In the genomic region with DNA sequence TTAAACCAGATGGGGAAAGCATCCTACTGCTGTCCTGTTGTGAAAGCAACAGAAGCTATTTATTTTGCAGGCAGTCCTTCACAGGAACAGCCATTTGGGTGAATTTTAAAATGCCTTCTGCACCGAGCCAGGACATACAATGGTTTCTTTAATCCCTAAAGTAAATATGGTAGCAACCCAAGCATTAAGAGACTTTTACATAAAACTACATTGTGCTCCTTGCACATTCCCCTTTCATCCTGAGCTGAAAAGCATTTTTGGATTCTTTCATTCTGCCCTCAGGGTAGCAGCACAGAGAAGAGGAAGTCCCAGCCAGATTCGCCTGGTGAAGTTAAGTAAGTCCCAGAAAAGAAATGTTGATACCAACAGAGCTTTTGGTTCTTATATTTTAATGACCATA, we compare ENCODE assay signal across 13 cellular contexts.
DNase-seq lines count a peak whose midpoint lies in the region; ATAC-seq and TF ChIP-seq lines count a peak whose summit lies in the region.
"Had no signal": no experiment of that assay in that cellular context is flagged by ENCODE, and none has a peak within 500 bp of the region (broad histone marks: within the 10 kb centered on the region; RNA-seq: fewer than 3 reads in every experiment).

No MANE protein-coding gene starts in this region.

- H3K4me1 ChIP-seq in HCT116 (ENCODE audit: control insufficient read depth in 1 of 2, insufficient read depth in 2 of 2, low read length in 2 of 2) (no peaks in the 10 kb centered on the region), endodermal cell (ENCODE audit: control insufficient read depth, insufficient read depth, low read length) (peaks cover 10% of the 10 kb centered on the region), neuronal stem cell (ENCODE audit: control insufficient read depth in 2 of 2, insufficient read depth in 1 of 2, low read depth in 1 of 2, low read length in 2 of 2) (peaks cover 12 to 13% of the 10 kb centered on the region in 2 donors)

- RAD21 ChIA-PET in HCT116 (lab: Charles Lee; ENCODE audit: low non-redundant PET in 1 of 2, low total read pairs in 2 of 2, uncharacterized antibody in 2 of 2, unreplicated experiment in 2 of 2): no interaction called here

- H3K9ac ChIP-seq in HCT116 (ENCODE audit: low read length) (no peak overlapping the region), endodermal cell (ENCODE audit: extremely low read depth, low read length, poor library complexity, severe bottlenecking) (no peak overlapping the region), neuronal stem cell (ENCODE audit: low read depth, low read length, poor library complexity) (no peak overlapping the region)

- H3K27me3 ChIP-seq in HCT116 (ENCODE audit: insufficient read depth, low read length): no peaks in the 10 kb centered on the region
- H3K27me3 ChIP-seq in endodermal cell (ENCODE audit: control insufficient read depth, insufficient read depth, low read length, poor library complexity, severe bottlenecking): no peaks in the 10 kb centered on the region
- no peaks in the 10 kb centered on the region for H3K27me3 ChIP-seq in neuronal stem cell (ENCODE audit: control insufficient read depth in 3 of 3, insufficient read depth in 3 of 3, low read depth in 1 of 3, low read length in 3 of 3)
- H3K27me3 ChIP-seq: stomach had no signal

- no peaks in the 10 kb centered on the region for H3K9me3 Mint-ChIP-seq in endodermal cell
- H3K9me3 Mint-ChIP-seq: naive thymus-derived CD4-positive, alpha-beta T cell had no signal

- H2BK12ac ChIP-seq in neuronal stem cell (ENCODE audit: low read length): no peak overlapping the region

- H3K4me2 ChIP-seq in HCT116 (ENCODE audit: low read length): no peak overlapping the region
- peak overlapping the region; percentile 33 for H3K4me2 ChIP-seq in neuronal stem cell (ENCODE audit: insufficient read depth, low read length, poor library complexity, severe bottlenecking)

- H3K18ac ChIP-seq in neuronal stem cell (ENCODE audit: low read length): no peak overlapping the region

- H2AFZ ChIP-seq in HCT116 (ENCODE audit: low read depth, low read length, poor library complexity, severe bottlenecking): peak overlapping the region; percentile 19
- H2AFZ ChIP-seq in neuronal stem cell (ENCODE audit: low read length): peak overlapping the region; percentile 55

- no TSS peak for BruUV-seq in HCT116 (replicated peaks; lab: Mats Ljungman, UMichigan)

- H3K79me1 ChIP-seq in neuronal stem cell (ENCODE audit: low read depth, low read length): no peaks in the 10 kb centered on the region

- no peaks in the 10 kb centered on the region for H3K27me3 Mint-ChIP-seq in endodermal cell (ENCODE audit: insufficient read depth)
- H3K27me3 Mint-ChIP-seq: naive thymus-derived CD4-positive, alpha-beta T cell had no signal

- no peak for TF ChIP-seq RAD21 in HCT116 (IDR thresholded peaks at IDR 0.05; ENCODE audit: low read depth)

- POLR2A ChIA-PET in HCT116 (lab: Charles Lee): no interaction called here

- peaks cover 15% of the 10 kb centered on the region for H3K4me1 Mint-ChIP-seq in endodermal cell

- TF ChIP-seq CTCF in HCT116 (IDR thresholded peaks at IDR 0.05 in 2 of 3, conservative IDR thresholded peaks at IDR 0.05 in 1 of 3; ENCODE audit: borderline replicate concordance in 1 of 3, insufficient read depth in 1 of 3, low read depth in 2 of 3, low read length in 2 of 3) (no peak), endodermal cell (conservative IDR thresholded peaks at IDR 0.05) (no peak)

- H3K9me3 ChIP-seq in HCT116 (ENCODE audit: control insufficient read depth in 1 of 2, insufficient read depth in 1 of 2, low read depth in 1 of 2, low read length in 2 of 2) (no peaks in the 10 kb centered on the region), endodermal cell (ENCODE audit: control insufficient read depth, low read length) (no peaks in the 10 kb centered on the region), neuronal stem cell (replicated peaks in 1 of 2; ENCODE audit: control insufficient read depth in 2 of 2, insufficient read depth in 1 of 2, low read depth in 1 of 2, low read length in 2 of 2) (peaks cover 0 to 3% of the 10 kb centered on the region in 2 donors)
- H3K9me3 ChIP-seq: stomach had no signal

- ATAC-seq in HCT116 (no peak), HG03469 (IDR thresholded peaks at IDR 0.05; ENCODE audit: unreplicated experiment) (no peak)
- ATAC-seq: activated CD4-positive, CD25-positive, alpha-beta regulatory T cell treated with anti-CD3 and anti-CD28 coated beads, Interleukin-2, amount 50 U/mL, for 24 hours; naive thymus-derived CD4-positive, alpha-beta T cell had no signal

- no peak overlapping the region for H2BK120ac ChIP-seq in neuronal stem cell (ENCODE audit: low read depth, low read length)

- intact Hi-C loops in HCT116 (cut with micrococcal nuclease): no loop called here

- H3K79me2 ChIP-seq in HCT116 (ENCODE audit: insufficient read depth, low read length): no peaks in the 10 kb centered on the region

- CTCF ChIA-PET in HCT116 (lab: Charles Lee): interaction anchor here (0.7 kb wide), 1 partner anchor 31 kb away, joined by 3 read pairs; no protein-coding TSS in a partner anchor

- no peaks in the 10 kb centered on the region for H3K36me3 Mint-ChIP-seq in endodermal cell (ENCODE audit: low read depth)
- H3K36me3 Mint-ChIP-seq: naive thymus-derived CD4-positive, alpha-beta T cell had no signal

- H3K27ac ChIP-seq in HCT116 (ENCODE audit: low read depth, low read length): no peak overlapping the region
- peak overlapping the region; percentile 69 for H3K27ac ChIP-seq in endodermal cell (ENCODE audit: low read depth, low read length)
- H3K27ac ChIP-seq in neuronal stem cell (replicated peaks; ENCODE audit: low read length): peak overlapping the region; percentile 72
- H3K27ac ChIP-seq: coronary artery, stomach had no signal

- no peak for TF ChIP-seq POLR2A in HCT116 (IDR thresholded peaks at IDR 0.05; ENCODE audit: borderline replicate concordance, extremely low read depth, insufficient read depth, insufficient read length)

- H3K4me3 ChIP-seq in HCT116 (replicated peaks in 1 of 2; ENCODE audit: low read depth in 1 of 2, low read length in 2 of 2): no peak overlapping the region
- H3K4me3 ChIP-seq in endodermal cell (ENCODE audit: low read length): no peak overlapping the region
- H3K4me3 ChIP-seq in neuronal stem cell (ENCODE audit: low read length in 2 of 2): peak overlapping the region in 1 of 2 donors; percentile 4
- H3K4me3 ChIP-seq: coronary artery, stomach had no signal

- no peak overlapping the region for H2BK15ac ChIP-seq in neuronal stem cell (ENCODE audit: low read length)

- no peak overlapping the region for H4K8ac ChIP-seq in neuronal stem cell (ENCODE audit: low read depth, low read length)

- DNase-seq in HCT116 (ENCODE audit: low read depth, low spot score) (no peak), OCI-M1 (lab: John Stamatoyannopoulos, UW) (peak; percentile 8), endodermal cell (no peak), neuronal stem cell (ENCODE audit: low spot score) (peak; percentile 30), NCI-H748 (lab: John Stamatoyannopoulos, UW; ENCODE audit: unreplicated experiment) (no peak), NCI-H748 treated with DMSO at 0.1 percent for 48 hours (lab: John Stamatoyannopoulos, UW) (no peak)
- DNase-seq: naive thymus-derived CD4-positive, alpha-beta T cell; NCI-H1417; NCI-H524 treated with DMSO at 0.1 percent for 48 hours; stomach had no signal

- H3K14ac ChIP-seq in neuronal stem cell (ENCODE audit: low read length): no peak overlapping the region

- H3K23ac ChIP-seq in neuronal stem cell (ENCODE audit: low read depth, low read length, poor library complexity): no peak overlapping the region

- WGBS in endodermal cell (ENCODE audit: insufficient coverage in 1 of 2, insufficient read length in 1 of 2), 2 experiments: 35% methylated on average over 2 of the region's 2 CpGs; no CpG with 5 or more reads in 1 of the 2 experiments
- no CpG with 5 or more reads among the region's 2 CpGs for WGBS in neuronal stem cell (ENCODE audit: extremely low coverage in 2 of 2, insufficient read length in 2 of 2, insufficient replicate concordance in 1 of 2), 2 donors

- H3K4me3 Mint-ChIP-seq in endodermal cell: no peak overlapping the region
- H3K4me3 Mint-ChIP-seq: naive thymus-derived CD4-positive, alpha-beta T cell had no signal

- H3K4ac ChIP-seq in neuronal stem cell (ENCODE audit: low read length): no peak overlapping the region

- no peak overlapping the region for H4K91ac ChIP-seq in neuronal stem cell (ENCODE audit: low read depth, low read length, poor library complexity)

- H3K36me3 ChIP-seq in HCT116 (ENCODE audit: control insufficient read depth in 1 of 2, insufficient read depth in 2 of 2, low read length in 2 of 2): no peaks in the 10 kb centered on the region
- H3K36me3 ChIP-seq in endodermal cell (ENCODE audit: control insufficient read depth, insufficient read depth, low read length): no peaks in the 10 kb centered on the region
- H3K36me3 ChIP-seq in neuronal stem cell (replicated peaks in 1 of 2; ENCODE audit: control insufficient read depth in 2 of 2, insufficient read depth in 2 of 2, low read length in 2 of 2): peaks cover 0 to 2% of the 10 kb centered on the region in 2 donors
- H3K36me3 ChIP-seq: stomach had no signal

- H2BK5ac ChIP-seq in neuronal stem cell (ENCODE audit: low read length): no peak overlapping the region

- no peaks in the 10 kb centered on the region for H4K20me1 ChIP-seq in HCT116 (ENCODE audit: insufficient read depth)

- no peak overlapping the region for H2AK5ac ChIP-seq in neuronal stem cell (ENCODE audit: low read depth, low read length)

- H3K27ac Mint-ChIP-seq in endodermal cell: no peak overlapping the region
- H3K27ac Mint-ChIP-seq: naive thymus-derived CD4-positive, alpha-beta T cell had no signal

- H3K9me2 ChIP-seq in HCT116 (ENCODE audit: insufficient read depth): no peaks in the 10 kb centered on the region

Comparison
In these comparisons a context has a peak if more than half of its experiments do, and no peak if none do; other contexts are left out.
1. DNase-seq: peak in OCI-M1 (single experiment) and neuronal stem cell (single experiment); none in HCT116 (single experiment), endodermal cell (single experiment), NCI-H748 (single experiment) and NCI-H748 treated with DMSO at 0.1 percent for 48 hours (single experiment).